11 cellular contexts compared by ENCODE assay signal in the genomic region with DNA sequence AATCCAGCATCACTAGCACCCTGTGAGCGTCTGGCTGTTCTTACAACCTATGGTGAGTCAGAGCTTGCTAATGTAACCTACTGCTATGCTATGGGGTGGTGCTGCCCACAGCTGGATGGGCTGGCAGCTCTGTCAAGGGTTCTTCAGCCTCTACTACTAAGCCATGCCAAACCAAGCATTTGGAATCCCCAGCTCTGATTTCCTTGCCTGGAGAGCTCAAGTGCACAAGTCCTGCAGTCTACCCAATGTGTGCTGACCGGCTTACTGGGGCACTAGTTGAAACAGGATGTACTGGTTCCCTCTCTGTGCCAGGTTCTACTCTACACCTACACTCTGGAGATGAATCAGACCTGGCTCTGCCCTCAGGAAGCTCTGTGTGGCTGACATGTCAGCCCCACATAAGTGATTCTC. TPM values are rescaled to one million over a fixed set of nuclear protein-coding genes. Genes with fewer than 3 reads are reported as not detected.
DNase-seq lines count a peak whose midpoint lies in the region; ATAC-seq and TF ChIP-seq lines count a peak whose summit lies in the region.
"Had no signal": no experiment of that assay in that cellular context is flagged by ENCODE, and none has a peak within 500 bp of the region (broad histone marks: within the 10 kb centered on the region; RNA-seq: fewer than 3 reads in every experiment).

No MANE protein-coding gene starts in this region.

- peak overlapping the region in 1 of 10 donors; percentile 14 for H3K27ac ChIP-seq in heart right ventricle
- H3K27ac ChIP-seq: SJSA1 had no signal

- peaks cover 10 to 84% (median 55%) of the 10 kb centered on the region in 9 donors for H3K4me1 ChIP-seq in heart right ventricle

- H3K9me3 ChIP-seq in heart right ventricle, result no peaks in the 10 kb centered on the region
- H3K9me3 ChIP-seq: SJSA1 had no signal

- ATAC-seq in HG02571 (IDR thresholded peaks at IDR 0.05; ENCODE audit: unreplicated experiment), result no peak
- ATAC-seq in heart right ventricle, result no peak

- H3K36me3 Mint-ChIP-seq in activated naive CD4-positive, alpha-beta T cell treated with anti-CD3 and anti-CD28 coated beads, Interleukin-2, amount 50 U/mL, for 24 hours, result peaks cover 12% of the 10 kb centered on the region

- no peaks in the 10 kb centered on the region for H3K27me3 ChIP-seq in heart right ventricle
- H3K27me3 ChIP-seq: SJSA1 had no signal

- intact Hi-C loops in heart right ventricle (cut with DNase I), result loop anchor here in 3 of 10 donors (10.0 kb wide), 1 partner anchor 280 kb away; the partner anchor contains the start of gene RBM15B (in 3 of the 3)

- peaks cover 87% of the 10 kb centered on the region for H3K4me1 Mint-ChIP-seq in activated naive CD4-positive, alpha-beta T cell treated with anti-CD3 and anti-CD28 coated beads, Interleukin-2, amount 50 U/mL, for 24 hours

- H3K4me3 ChIP-seq in heart right ventricle, result no peak overlapping the region
- H3K4me3 ChIP-seq: SJSA1 had no signal

- TF ChIP-seq POLR2A in erythroblast (IDR thresholded peaks at IDR 0.05; ENCODE audit: low read length), result no peak

- H3K4me3 Mint-ChIP-seq in activated naive CD4-positive, alpha-beta T cell treated with anti-CD3 and anti-CD28 coated beads, Interleukin-2, amount 50 U/mL, for 24 hours, result peak overlapping the region; percentile 70

- no peak for TF ChIP-seq CTCF in heart right ventricle (IDR thresholded peaks at IDR 0.05)

- WGBS in heart right ventricle, 2 donors, result 88 to 90% methylated on average over 2 of the region's 2 CpGs

- H3K27me3 Mint-ChIP-seq in activated naive CD4-positive, alpha-beta T cell treated with anti-CD3 and anti-CD28 coated beads, Interleukin-2, amount 50 U/mL, for 24 hours, result no peaks in the 10 kb centered on the region

- H3K9me3 Mint-ChIP-seq in activated naive CD4-positive, alpha-beta T cell treated with anti-CD3 and anti-CD28 coated beads, Interleukin-2, amount 50 U/mL, for 24 hours, result no peaks in the 10 kb centered on the region

- peak overlapping the region; percentile 95 for H3K27ac Mint-ChIP-seq in activated naive CD4-positive, alpha-beta T cell treated with anti-CD3 and anti-CD28 coated beads, Interleukin-2, amount 50 U/mL, for 24 hours

- peak; percentile 27 for DNase-seq in stimulated activated naive CD4-positive, alpha-beta T cell treated with Interleukin-2 at 50 U/mL for 16 hours (lab: John Stamatoyannopoulos, UW)
- DNase-seq in stimulated activated naive CD4-positive, alpha-beta T cell (lab: John Stamatoyannopoulos, UW), result no peak
- DNase-seq in hepatic stellate cell (ENCODE audit: low spot score) (peak; percentile 48), NCI-H1417 (lab: John Stamatoyannopoulos, UW) (no peak), heart right ventricle (no peak), erythroblast (lab: John Stamatoyannopoulos, UW) (no peak)
- DNase-seq: Calu3, hippocampal formation had no signal

- H3K36me3 ChIP-seq in heart right ventricle, result peaks cover 0 to 55% (median 8%) of the 10 kb centered on the region in 9 donors

RNA-seq across cellular contexts. Expression of gene TEX264, which starts 4.2 kb away (rescaled TPM):
- total RNA-seq in heart right ventricle, result 10 to 100 TPM; 28.4 to 50.1 (median 33.4) TPM
- polyA plus RNA-seq in heart right ventricle, result 10 to 100 TPM; 66.7 to 87.0 TPM

RNA-seq across cellular contexts. Expression of gene GRM2, which starts 31.7 kb away (rescaled TPM):
- under 1 TPM in 9 of 10 donors, not detected in 1; 0.06 to 0.66 (median 0.39) TPM for total RNA-seq in heart right ventricle
- polyA plus RNA-seq in heart right ventricle, result under 1 TPM; 0.04 to 0.37 TPM

Comparison
In these comparisons a context has a peak if more than half of its experiments do, and no peak if none do; other contexts are left out.
1. DNase-seq: peak in stimulated activated naive CD4-positive, alpha-beta T cell treated with Interleukin-2 at 50 U/mL for 16 hours (single experiment) and hepatic stellate cell (single experiment); none in stimulated activated naive CD4-positive, alpha-beta T cell (0 of 6), NCI-H1417 (0 of 3), heart right ventricle (0 of 2) and erythroblast (0 of 2).